8 cellular contexts compared by ENCODE assay signal in the genomic region with DNA sequence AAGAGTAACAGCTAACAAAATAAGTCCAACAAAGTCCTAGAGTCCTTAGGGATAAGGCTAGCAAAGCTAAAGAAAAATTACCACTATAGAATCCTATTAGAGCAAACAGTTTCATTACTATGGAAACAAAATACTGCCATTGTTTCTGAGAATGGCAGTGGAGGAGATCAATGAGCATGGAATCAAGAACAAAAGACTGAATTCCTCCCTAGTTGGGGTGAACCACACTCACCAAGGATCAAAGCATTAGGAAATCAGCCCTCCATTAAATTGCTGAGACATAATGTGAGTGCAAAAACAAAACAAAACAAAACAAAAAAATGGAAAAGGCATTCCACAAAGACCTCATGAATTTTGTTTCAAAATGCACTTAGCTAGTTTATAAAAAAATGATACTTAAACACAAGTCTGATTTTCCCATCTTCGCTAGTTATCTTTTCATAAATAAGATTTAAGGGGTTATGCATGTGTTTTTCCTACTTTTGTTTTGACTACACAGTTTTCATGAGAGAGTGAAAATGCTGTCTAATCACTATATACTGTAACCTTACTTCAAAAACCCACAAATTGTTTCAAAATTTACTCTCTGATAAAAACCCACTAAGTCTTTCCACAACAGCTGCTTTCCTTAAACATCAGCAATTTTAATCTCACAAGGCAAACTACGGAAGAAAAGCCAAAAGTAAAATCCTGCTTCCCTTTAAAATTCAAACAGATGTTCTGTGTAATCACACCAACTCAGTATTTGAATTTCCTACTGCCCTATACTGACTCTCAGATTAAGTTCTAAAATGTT. TPM values are rescaled to one million over a fixed set of nuclear protein-coding genes. Genes with fewer than 3 reads are reported as not detected.
DNase-seq lines count a peak whose midpoint lies in the region; ATAC-seq, FAIRE-seq and TF ChIP-seq lines count a peak whose summit lies in the region.

No MANE protein-coding gene starts in this region.

- intact Hi-C loops in HepG2 (cut with micrococcal nuclease; ENCODE audit: unreplicated experiment) (loop anchor here (2.0 kb wide), 1 partner anchor 41 kb away; no protein-coding TSS in a partner anchor), CD14-positive monocyte (cut with micrococcal nuclease) (no loop called here)

- FAIRE-seq in HepG2 (lab: Jason Lieb, UNC): no peak
- no peak for FAIRE-seq in HTR-8/SVneo (lab: Jason Lieb, UNC)

- H3K27ac ChIP-seq in AG04450 (ENCODE audit: low read depth, low read length) (peak overlapping the region; percentile 57), HepG2 (ENCODE audit: extremely low read length, insufficient read depth, low read length) (peak overlapping the region; percentile 62)

- H3K9me3 ChIP-seq in AG04450 (ENCODE audit: control insufficient read depth, insufficient read depth, low read length) (peaks cover 18% of the 10 kb centered on the region), HepG2 (ENCODE audit: low read length) (peaks cover 9% of the 10 kb centered on the region)

- ATAC-seq in HepG2: peak; percentile 31
- no peak for ATAC-seq in HG03045 (IDR thresholded peaks at IDR 0.05; ENCODE audit: unreplicated experiment)

- POLR2A ChIA-PET in AG04450 (lab: Yijun Ruan, JAX) (interaction anchor here (0.6 to 2.9 kb wide), 6 partner anchors 9 to 1493 kb away, joined by 3 to 22 read pairs (median 4); a partner anchor contains a TSS), HepG2 (lab: Yijun Ruan, JAX) (interaction anchor here (1.9 to 4.3 kb wide), 3 partner anchors 10 to 140 kb away, joined by 5 to 48 read pairs (median 8); a partner anchor contains a TSS)

- peaks cover 25% of the 10 kb centered on the region for H3K4me1 Mint-ChIP-seq in CD14-positive monocyte

- peaks cover 0 to 2% (median 0%) of the 10 kb centered on the region in 3 donors for H3K27me3 Mint-ChIP-seq in CD14-positive monocyte (ENCODE audit: low read depth in 3 of 3)

- H3K36me3 ChIP-seq in HepG2 (replicated peaks in 1 of 2; ENCODE audit: control insufficient read depth in 1 of 2, insufficient read depth in 2 of 2, low read length in 2 of 2): peaks cover 0 to 6% of the 10 kb centered on the region in 2 experiments; a peak in 3 of 5 replicates

- peak overlapping the region; percentile 23; the same call in 1 of the 2 replicates for H3K9ac ChIP-seq in HepG2 (ENCODE audit: insufficient read depth, low read depth, low read length)

- no peak overlapping the region for H3K4me3 Mint-ChIP-seq in CD14-positive monocyte

- TSS peak; percentile 8 for BruUV-seq in HepG2 (replicated peaks; lab: Mats Ljungman, UMichigan)

- TF ChIP-seq CTCF in AG04450 (IDR thresholded peaks at IDR 0.05; ENCODE audit: low read depth, low read length) (no peak), cardiac fibroblast (IDR thresholded peaks at IDR 0.05; ENCODE audit: low read depth, low read length) (no peak), HepG2 (CRISPR knock-in tag; IDR thresholded peaks at IDR 0.05) (no peak), CD14-positive monocyte (IDR thresholded peaks at IDR 0.05) (no peak)

- H3K27ac Mint-ChIP-seq in CD14-positive monocyte: peak overlapping the region in 2 of 7 donors; percentile 30 to 75

- CTCF ChIA-PET in AG04450 (lab: Charles Lee) (interaction anchor here (0.6 to 1.8 kb wide), 8 partner anchors 9 to 1360 kb away, joined by 3 to 7 read pairs (median 4); no protein-coding TSS in a partner anchor), HepG2 (lab: Yijun Ruan, JAX; ENCODE audit: low intra/inter-chr PET ratio, low total read pairs) (no interaction called here)

- H3K4me1 ChIP-seq in HepG2 (ENCODE audit: insufficient read depth, low read length): peaks cover 60% of the 10 kb centered on the region

- DNase-seq in AG04450 (ENCODE audit: low read depth, low spot score) (no peak), NCI-H146 (lab: John Stamatoyannopoulos, UW) (peak; percentile 69), cardiac fibroblast (ENCODE audit: low read depth in 2 of 2) (peak; percentile 68 to 73), HepG2 (ENCODE audit: low spot score) (peak; percentile 69), HTR-8/SVneo (ENCODE audit: insufficient read length, low spot score) (no peak), CD14-positive monocyte (ENCODE audit: low spot score) (no peak), Ammon's horn (ENCODE audit: low spot score) (no peak)

- WGBS in HepG2 (ENCODE audit: low lambda C conversion rate): 92% methylated on average over 2 of the region's 2 CpGs

- peaks cover 6% of the 10 kb centered on the region for H4K20me1 ChIP-seq in HepG2 (ENCODE audit: insufficient read depth, low read length)

- TF ChIP-seq RAD21 in HepG2 (CRISPR knock-in tag; IDR thresholded peaks at IDR 0.05): no peak

- no peak overlapping the region for H3K4me2 ChIP-seq in HepG2 (ENCODE audit: low read depth, low read length)

- H3K9me3 Mint-ChIP-seq in CD14-positive monocyte: peaks cover 14 to 34% (median 26%) of the 10 kb centered on the region in 7 donors

- in situ Hi-C loops in HepG2 (cut with HindIII; ENCODE audit: extremely low pct_ligation_motif_present, low pct_unique_long_range_greater_than_20kb): no loop called here

- TF ChIP-seq POLR2A in HepG2 (IDR thresholded peaks at IDR 0.05; ENCODE audit: insufficient read depth in 1 of 2, low read depth in 2 of 2, low read length in 2 of 2): no peak

- peak overlapping the region; percentile 10 for H3K4me3 ChIP-seq in AG04450 (ENCODE audit: low read depth, low read length)
- no peak overlapping the region for H3K4me3 ChIP-seq in cardiac fibroblast (replicated peaks in 1 of 2; ENCODE audit: low read depth in 2 of 2, low read length in 2 of 2)
- H3K4me3 ChIP-seq in HepG2 (replicated peaks in 1 of 3; ENCODE audit: insufficient read depth in 1 of 3, low read depth in 2 of 3, low read length in 3 of 3): no peak overlapping the region

- H3K79me2 ChIP-seq in HepG2 (ENCODE audit: insufficient read depth, low read length): peaks cover 82% of the 10 kb centered on the region

- TF ChIP-seq EP300 in HepG2 (IDR thresholded peaks at IDR 0.05; ENCODE audit: low read depth in 2 of 2, low read length in 2 of 2) (peak in 1 of 2 experiments; percentile 24; a peak in 1 of 4 replicates), HepG2 (CRISPR knock-in tag; IDR thresholded peaks at IDR 0.05; ENCODE audit: borderline replicate concordance) (no peak)

- H3K36me3 Mint-ChIP-seq in CD14-positive monocyte: peaks cover 24 to 34% of the 10 kb centered on the region in 2 donors

- no peak overlapping the region for H2AFZ ChIP-seq in HepG2 (ENCODE audit: low read length)

- H3K27me3 ChIP-seq in AG04450 (ENCODE audit: control insufficient read depth, insufficient read depth, low read length) (no peaks in the 10 kb centered on the region), HepG2 (ENCODE audit: control insufficient read depth in 1 of 2, insufficient read depth in 2 of 2, low read length in 2 of 2) (no peaks in the 10 kb centered on the region)

TF ChIP-seq in HepG2, 621 proteins besides CTCF, POLR2A, EP300 and RAD21 (continues in another document):
- TF ChIP-seq RNF2 (conservative IDR thresholded peaks at IDR 0.05; ENCODE audit: low read depth): no peak
- TF ChIP-seq TEAD3 (CRISPR knock-in tag; optimal IDR thresholded peaks at IDR 0.05; ENCODE audit: borderline replicate concordance): no peak
- TF ChIP-seq CBX5 (CRISPR knock-in tag; IDR thresholded peaks at IDR 0.05; ENCODE audit: borderline replicate concordance): no peak
- peak; percentile 9; the same call in 1 of the 2 replicates for TF ChIP-seq RFX1 (IDR thresholded peaks at IDR 0.05)
- TF ChIP-seq, protein P1, sequence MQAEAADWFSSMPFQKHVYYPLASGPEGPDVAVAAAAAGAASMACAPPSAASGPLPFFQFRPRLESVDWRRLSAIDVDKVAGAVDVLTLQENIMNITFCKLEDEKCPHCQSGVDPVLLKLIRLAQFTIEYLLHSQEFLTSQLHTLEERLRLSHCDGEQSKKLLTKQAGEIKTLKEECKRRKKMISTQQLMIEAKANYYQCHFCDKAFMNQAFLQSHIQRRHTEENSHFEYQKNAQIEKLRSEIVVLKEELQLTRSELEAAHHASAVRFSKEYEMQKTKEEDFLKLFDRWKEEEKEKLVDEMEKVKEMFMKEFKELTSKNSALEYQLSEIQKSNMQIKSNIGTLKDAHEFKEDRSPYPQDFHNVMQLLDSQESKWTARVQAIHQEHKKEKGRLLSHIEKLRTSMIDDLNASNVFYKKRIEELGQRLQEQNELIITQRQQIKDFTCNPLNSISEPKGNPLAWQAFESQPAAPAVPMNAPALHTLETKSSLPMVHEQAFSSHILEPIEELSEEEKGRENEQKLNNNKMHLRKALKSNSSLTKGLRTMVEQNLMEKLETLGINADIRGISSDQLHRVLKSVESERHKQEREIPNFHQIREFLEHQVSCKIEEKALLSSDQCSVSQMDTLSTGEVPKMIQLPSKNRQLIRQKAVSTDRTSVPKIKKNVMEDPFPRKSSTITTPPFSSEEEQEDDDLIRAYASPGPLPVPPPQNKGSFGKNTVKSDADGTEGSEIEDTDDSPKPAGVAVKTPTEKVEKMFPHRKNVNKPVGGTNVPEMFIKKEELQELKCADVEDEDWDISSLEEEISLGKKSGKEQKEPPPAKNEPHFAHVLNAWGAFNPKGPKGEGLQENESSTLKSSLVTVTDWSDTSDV (CRISPR knock-in tag; IDR thresholded peaks at IDR 0.05): no peak

RNA-seq across cellular contexts. Expression of a gene that starts 9.7 kb away (rescaled TPM):
- polyA plus RNA-seq in AG04450 (2011; rRNA removed) (7.3 and 8.5 TPM in 2 replicates), HepG2 (2011; rRNA removed) (17.3 TPM in 2 replicates), CD14-positive monocyte (1 to 10 TPM; 5.0 to 7.3 TPM)
- polyA minus RNA-seq in AG04450 (2011; rRNA and poly(A)+ RNA removed): 9.0 and 11.6 TPM in 2 replicates
- 22.8 and 23.1 TPM in 2 replicates for total RNA-seq in HepG2 (2016; rRNA removed; fragmentation: Illumina TruSeq; extraction: Trizol)
- 5.4 and 6.5 TPM in 2 replicates for total RNA-seq in HepG2 (2016; cell fraction: cytosol; rRNA removed; fragmentation: Illumina TruSeq; extraction: Trizol; ENCODE audit: low read depth)
- 21.5 and 23.8 TPM in 2 replicates for total RNA-seq in HepG2 (2016; cell fraction: insoluble cytoplasmic fraction; rRNA removed; fragmentation: Illumina TruSeq; extraction: Trizol)
- 9.0 and 9.4 TPM in 2 replicates for total RNA-seq in HepG2 (2016; cell fraction: membrane; rRNA removed; fragmentation: Illumina TruSeq; extraction: Trizol)
- total RNA-seq in HepG2 (2016; cell fraction: nucleus; rRNA removed; fragmentation: Illumina TruSeq; extraction: Trizol): 33.8 and 36.7 TPM in 2 replicates
- 12.6 and 17.2 TPM in 2 replicates for polyA plus RNA-seq in HepG2 (2011; cell fraction: cytosol; rRNA removed)
- 7.1 and 8.9 TPM in 2 replicates for polyA plus RNA-seq in HepG2 (2011; cell fraction: nucleus; rRNA removed)
- 19.5 and 21.6 TPM in 2 replicates for polyA plus RNA-seq in HepG2 (2012)
- 0.84 and 0.86 TPM in 2 replicates for polyA plus RNA-seq in HepG2 (2016; cell fraction: cytosol; fragmentation: Illumina TruSeq; extraction: Trizol; ENCODE audit: low read depth)
- 9.7 and 9.9 TPM in 2 replicates for polyA plus RNA-seq in HepG2 (2016; cell fraction: insoluble cytoplasmic fraction; fragmentation: Illumina TruSeq; extraction: Trizol; ENCODE audit: low read depth)
- 2.2 and 3.1 TPM in 2 replicates for polyA plus RNA-seq in HepG2 (2016; cell fraction: membrane; fragmentation: Illumina TruSeq; extraction: Trizol; ENCODE audit: low read depth)
- polyA plus RNA-seq in HepG2 (2016; cell fraction: nucleus; fragmentation: Illumina TruSeq; extraction: Trizol; ENCODE audit: insufficient read depth, low read depth): 20.5 and 22.1 TPM in 2 replicates
- 6.4 and 56.6 TPM in 2 replicates for polyA minus RNA-seq in HepG2 (2011; rRNA and poly(A)+ RNA removed; ENCODE audit: low replicate concordance)
- polyA minus RNA-seq in HepG2 (2011; cell fraction: cytosol; rRNA and poly(A)+ RNA removed): 25.1 and 29.5 TPM in 2 replicates
- 22.3 and 25.4 TPM in 2 replicates for polyA minus RNA-seq in HepG2 (2011; cell fraction: nucleus; rRNA and poly(A)+ RNA removed)

Comparison
In these comparisons a context has a peak if more than half of its experiments do, and no peak if none do; other contexts are left out.
1. DNase-seq: peak in NCI-H146 (single experiment), cardiac fibroblast (2 of 2) and HepG2 (single experiment); none in AG04450 (single experiment), HTR-8/SVneo (single experiment), CD14-positive monocyte (single experiment) and Ammon's horn (single experiment).